ENCODE assay signal across 1 cellular context in the genomic region with DNA sequence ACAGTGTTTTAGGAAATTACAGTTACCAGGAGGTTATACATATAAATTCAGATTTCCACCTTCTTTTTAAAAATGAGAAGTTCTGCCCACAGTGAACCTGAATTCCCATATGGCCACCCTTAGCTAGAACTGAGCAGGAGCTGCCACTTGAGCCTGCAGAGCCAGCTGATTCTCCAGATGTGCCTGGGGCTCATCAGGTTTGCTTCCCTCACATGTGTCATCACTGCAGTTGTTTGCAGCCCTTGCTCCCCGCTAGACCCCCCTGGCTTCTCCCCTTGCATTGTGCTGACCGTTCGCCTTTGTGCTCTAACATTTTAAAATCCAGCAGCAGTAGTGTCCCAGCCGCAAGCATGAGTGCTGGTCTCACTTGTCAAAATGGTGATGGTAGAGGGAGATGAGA.
A peak's percentile ranks its signal among the peaks of the same experiment; 100 is the strongest.
TF ChIP-seq lines count a peak whose summit lies in the region.

No MANE protein-coding gene starts in this region.

TF ChIP-seq in HepG2, 621 proteins besides CTCF, POLR2A, EP300 and RAD21 (continued from another document):
- TF ChIP-seq, protein P1, sequence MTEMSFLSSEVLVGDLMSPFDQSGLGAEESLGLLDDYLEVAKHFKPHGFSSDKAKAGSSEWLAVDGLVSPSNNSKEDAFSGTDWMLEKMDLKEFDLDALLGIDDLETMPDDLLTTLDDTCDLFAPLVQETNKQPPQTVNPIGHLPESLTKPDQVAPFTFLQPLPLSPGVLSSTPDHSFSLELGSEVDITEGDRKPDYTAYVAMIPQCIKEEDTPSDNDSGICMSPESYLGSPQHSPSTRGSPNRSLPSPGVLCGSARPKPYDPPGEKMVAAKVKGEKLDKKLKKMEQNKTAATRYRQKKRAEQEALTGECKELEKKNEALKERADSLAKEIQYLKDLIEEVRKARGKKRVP (CRISPR knock-in tag; IDR thresholded peaks at IDR 0.05): peak in 1 of 2 experiments; percentile 19; a peak in 1 of 4 replicates
- TF ChIP-seq ZNF292 (CRISPR knock-in tag; IDR thresholded peaks at IDR 0.05; ENCODE audit: borderline replicate concordance, low read depth): no peak
